8 cellular contexts compared by ENCODE assay signal in the genomic region with DNA sequence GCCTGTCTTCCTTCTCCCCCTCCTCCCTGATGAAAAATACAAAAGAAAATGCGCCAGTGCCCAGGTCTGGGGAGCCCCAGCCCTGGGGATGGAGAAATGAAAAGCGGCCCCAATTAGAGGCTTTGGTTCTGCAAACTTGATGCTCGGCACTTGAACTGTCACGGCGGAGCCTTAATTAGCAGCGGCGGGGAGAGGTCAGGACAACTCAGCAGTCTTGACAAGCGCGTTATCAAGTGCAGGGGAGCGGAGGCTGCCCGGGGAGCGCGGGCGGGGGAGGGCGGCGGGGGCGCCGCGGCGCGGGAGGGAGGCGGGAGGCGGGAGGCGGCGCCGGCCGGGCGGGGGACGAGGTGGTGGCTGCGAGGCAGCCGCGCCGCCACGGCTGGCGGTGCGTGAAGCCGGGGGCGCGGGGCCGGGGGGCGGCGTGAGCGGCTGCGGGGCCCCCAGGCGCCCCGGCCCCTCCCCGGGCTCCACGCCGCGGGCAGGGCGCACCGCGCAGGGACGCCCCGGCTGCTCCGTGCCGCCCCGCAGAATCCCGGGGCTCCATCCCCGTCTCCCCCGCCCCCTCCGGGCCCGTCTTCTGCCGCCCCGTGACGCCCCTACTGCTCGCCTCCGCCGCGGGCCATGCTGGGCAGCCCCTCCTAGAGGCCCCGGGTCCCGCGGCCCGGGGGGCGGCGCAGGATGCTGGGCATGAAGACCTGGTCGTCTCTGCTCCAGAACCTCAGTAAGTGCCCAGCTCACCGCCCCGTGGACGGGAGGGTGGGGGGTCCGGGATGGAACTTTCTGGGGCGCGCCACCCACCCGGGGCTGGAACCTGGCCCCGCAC.
A peak's percentile ranks its signal among the peaks of the same experiment; 100 is the strongest.
DNase-seq lines count a peak whose midpoint lies in the region; ATAC-seq and TF ChIP-seq lines count a peak whose summit lies in the region.

No MANE protein-coding gene starts in this region.

- no peak overlapping the region for H3K27ac Mint-ChIP-seq in activated T-helper 1 cell treated with anti-CD3 and anti-CD28 coated beads, Interleukin-12 subunit alpha, Interleukin-12 subunit beta, Interleukin-2, Interleukin-4 antibody, amounts not matched to agents 30 ng/mL and 10 ng/mL and 1 ng/mL, durations not matched to agents 14 hours and 24 hours and 36 hours

- H3K27ac ChIP-seq in HCT116 (ENCODE audit: low read depth, low read length) (no peak overlapping the region), muscle layer of colon (ENCODE audit: low read depth, low read length) (peak overlapping the region; percentile 70), MM.1S (ENCODE audit: low read length) (no peak overlapping the region)

- no peaks in the 10 kb centered on the region for H3K36me3 Mint-ChIP-seq in activated T-helper 1 cell treated with anti-CD3 and anti-CD28 coated beads, Interleukin-12 subunit alpha, Interleukin-12 subunit beta, Interleukin-2, Interleukin-4 antibody, amounts not matched to agents 30 ng/mL and 10 ng/mL and 1 ng/mL, durations not matched to agents 14 hours and 24 hours and 36 hours (ENCODE audit: low read depth)

- H2AFZ ChIP-seq in HCT116 (ENCODE audit: low read depth, low read length, poor library complexity, severe bottlenecking) (no peak overlapping the region), MM.1S (ENCODE audit: low read length) (no peak overlapping the region)

- H3K4me3 ChIP-seq in HCT116 (replicated peaks in 1 of 2; ENCODE audit: low read depth in 1 of 2, low read length in 2 of 2) (no peak overlapping the region), muscle layer of colon (ENCODE audit: low read depth in 1 of 2, low read length in 2 of 2) (peak overlapping the region; percentile 36 to 68), MM.1S (ENCODE audit: low read length) (no peak overlapping the region)

- no peak overlapping the region for H3K4me3 Mint-ChIP-seq in activated T-helper 1 cell treated with anti-CD3 and anti-CD28 coated beads, Interleukin-12 subunit alpha, Interleukin-12 subunit beta, Interleukin-2, Interleukin-4 antibody, amounts not matched to agents 30 ng/mL and 10 ng/mL and 1 ng/mL, durations not matched to agents 14 hours and 24 hours and 36 hours

- H3K27me3 Mint-ChIP-seq in activated T-helper 1 cell treated with anti-CD3 and anti-CD28 coated beads, Interleukin-12 subunit alpha, Interleukin-12 subunit beta, Interleukin-2, Interleukin-4 antibody, amounts not matched to agents 30 ng/mL and 10 ng/mL and 1 ng/mL, durations not matched to agents 14 hours and 24 hours and 36 hours (ENCODE audit: insufficient read depth): peaks cover 23% of the 10 kb centered on the region

- H4K20me1 ChIP-seq in HCT116 (ENCODE audit: insufficient read depth) (no peaks in the 10 kb centered on the region), MM.1S (ENCODE audit: insufficient read depth, low read length) (no peaks in the 10 kb centered on the region)

- TF ChIP-seq RAD21 in HCT116 (IDR thresholded peaks at IDR 0.05; ENCODE audit: low read depth): no peak

- no peak overlapping the region for H3K9ac ChIP-seq in HCT116 (ENCODE audit: low read length)
- H3K9ac ChIP-seq in muscle layer of colon (ENCODE audit: low read length): no peak overlapping the region
- H3K9ac ChIP-seq in MM.1S (ENCODE audit: low read length): no peak overlapping the region

- no peaks in the 10 kb centered on the region for H3K9me3 Mint-ChIP-seq in activated T-helper 1 cell treated with anti-CD3 and anti-CD28 coated beads, Interleukin-12 subunit alpha, Interleukin-12 subunit beta, Interleukin-2, Interleukin-4 antibody, amounts not matched to agents 30 ng/mL and 10 ng/mL and 1 ng/mL, durations not matched to agents 14 hours and 24 hours and 36 hours

- ATAC-seq in HCT116 (no peak), GM21360 (IDR thresholded peaks at IDR 0.05; ENCODE audit: unreplicated experiment) (no peak), GM21528 (IDR thresholded peaks at IDR 0.05; ENCODE audit: low FRiP score, unreplicated experiment) (no peak)

- H3K9me3 ChIP-seq in HCT116 (ENCODE audit: control insufficient read depth in 1 of 2, insufficient read depth in 1 of 2, low read depth in 1 of 2, low read length in 2 of 2) (no peaks in the 10 kb centered on the region), muscle layer of colon (ENCODE audit: low read length) (no peaks in the 10 kb centered on the region), MM.1S (replicated peaks; ENCODE audit: insufficient read depth, low read length) (no peaks in the 10 kb centered on the region)

- H3K4me1 ChIP-seq in HCT116 (ENCODE audit: control insufficient read depth in 1 of 2, insufficient read depth in 2 of 2, low read length in 2 of 2): peaks cover under 1 to 18% of the 10 kb centered on the region in 2 experiments; a peak in 3 of 4 replicates
- peaks cover 48% of the 10 kb centered on the region for H3K4me1 ChIP-seq in muscle layer of colon (ENCODE audit: insufficient read depth, low read length)
- no peaks in the 10 kb centered on the region for H3K4me1 ChIP-seq in MM.1S (ENCODE audit: low read length)

- TF ChIP-seq CTCF in HCT116 (IDR thresholded peaks at IDR 0.05 in 2 of 3, conservative IDR thresholded peaks at IDR 0.05 in 1 of 3; ENCODE audit: borderline replicate concordance in 1 of 3, insufficient read depth in 1 of 3, low read depth in 2 of 3, low read length in 2 of 3) (no peak), MM.1S (IDR thresholded peaks at IDR 0.05; ENCODE audit: low read length) (no peak)

- no peaks in the 10 kb centered on the region for H3K9me2 ChIP-seq in HCT116 (ENCODE audit: insufficient read depth)
- no peaks in the 10 kb centered on the region for H3K9me2 ChIP-seq in MM.1S (replicated peaks; ENCODE audit: insufficient read depth, low read length)

- H3K36me3 ChIP-seq in HCT116 (ENCODE audit: control insufficient read depth in 1 of 2, insufficient read depth in 2 of 2, low read length in 2 of 2): no peaks in the 10 kb centered on the region
- no peaks in the 10 kb centered on the region for H3K36me3 ChIP-seq in muscle layer of colon (ENCODE audit: insufficient read depth, low read length)
- H3K36me3 ChIP-seq in MM.1S (replicated peaks; ENCODE audit: insufficient read depth, low read length): no peaks in the 10 kb centered on the region

- H3K27me3 ChIP-seq in HCT116 (ENCODE audit: insufficient read depth, low read length) (peaks cover 8% of the 10 kb centered on the region; the same call in 1 of the 2 replicates), muscle layer of colon (ENCODE audit: control insufficient read depth in 1 of 2, insufficient read depth in 2 of 2, low read length in 2 of 2) (no peaks in the 10 kb centered on the region), MM.1S (replicated peaks; ENCODE audit: insufficient read depth, low read length) (peaks cover 69% of the 10 kb centered on the region)

- BruUV-seq in HCT116 (replicated peaks; lab: Mats Ljungman, UMichigan): no TSS peak

- H3F3A ChIP-seq in MM.1S (ENCODE audit: insufficient read depth, low read length): no peaks in the 10 kb centered on the region

- H3K4me1 Mint-ChIP-seq in activated T-helper 1 cell treated with anti-CD3 and anti-CD28 coated beads, Interleukin-12 subunit alpha, Interleukin-12 subunit beta, Interleukin-2, Interleukin-4 antibody, amounts not matched to agents 30 ng/mL and 10 ng/mL and 1 ng/mL, durations not matched to agents 14 hours and 24 hours and 36 hours (ENCODE audit: low read depth): no peaks in the 10 kb centered on the region

- H3K4me2 ChIP-seq in HCT116 (ENCODE audit: low read length) (no peak overlapping the region), MM.1S (ENCODE audit: low read depth, low read length) (no peak overlapping the region)

- H3K79me2 ChIP-seq in HCT116 (ENCODE audit: insufficient read depth, low read length): no peaks in the 10 kb centered on the region
- no peaks in the 10 kb centered on the region for H3K79me2 ChIP-seq in MM.1S (ENCODE audit: low read length)

- intact Hi-C loops in HCT116 (cut with micrococcal nuclease): no loop called here
- intact Hi-C loops in activated T-helper 1 cell treated with anti-CD3 and anti-CD28 coated beads, Interleukin-12 subunit alpha, Interleukin-12 subunit beta, Interleukin-2, Interleukin-4 antibody, amounts not matched to agents 30 ng/mL and 10 ng/mL and 1 ng/mL, durations not matched to agents 14 hours and 24 hours and 36 hours (cut with micrococcal nuclease): no loop called here

- POLR2A ChIA-PET in HCT116 (lab: Charles Lee): no interaction called here

- CTCF ChIA-PET in HCT116 (lab: Charles Lee): interaction anchor here (1.5 kb wide), 1 partner anchor 28 kb away, joined by 4 read pairs; no protein-coding TSS in a partner anchor

- RAD21 ChIA-PET in HCT116 (lab: Charles Lee; ENCODE audit: low non-redundant PET in 1 of 2, low total read pairs in 2 of 2, uncharacterized antibody in 2 of 2, unreplicated experiment in 2 of 2): no interaction called here

- no peak for TF ChIP-seq POLR2A in HCT116 (IDR thresholded peaks at IDR 0.05; ENCODE audit: borderline replicate concordance, extremely low read depth, insufficient read depth, insufficient read length)

- DNase-seq in HCT116 (ENCODE audit: low read depth, low spot score) (no peak), NCI-H524 (lab: John Stamatoyannopoulos, UW) (peak; percentile 81 to 87), amniotic epithelial cell (ENCODE audit: low read depth) (peak; percentile 60), MM.1S (no peak)
- no peak for DNase-seq in activated T-helper 1 cell treated with anti-CD3 and anti-CD28 coated beads, Interleukin-12 subunit alpha, Interleukin-12 subunit beta, Interleukin-2, Interleukin-4 antibody, amounts not matched to agents 30 ng/mL and 10 ng/mL and 1 ng/mL, durations not matched to agents 14 hours and 24 hours and 36 hours (ENCODE audit: low spot score)

TF ChIP-seq in HCT116, 20 proteins besides CTCF, POLR2A, EP300 and RAD21 (continues in another document):
- TF ChIP-seq, protein P1, sequence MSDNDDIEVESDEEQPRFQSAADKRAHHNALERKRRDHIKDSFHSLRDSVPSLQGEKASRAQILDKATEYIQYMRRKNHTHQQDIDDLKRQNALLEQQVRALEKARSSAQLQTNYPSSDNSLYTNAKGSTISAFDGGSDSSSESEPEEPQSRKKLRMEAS (IDR thresholded peaks at IDR 0.05): no peak
- TF ChIP-seq, protein P2, sequence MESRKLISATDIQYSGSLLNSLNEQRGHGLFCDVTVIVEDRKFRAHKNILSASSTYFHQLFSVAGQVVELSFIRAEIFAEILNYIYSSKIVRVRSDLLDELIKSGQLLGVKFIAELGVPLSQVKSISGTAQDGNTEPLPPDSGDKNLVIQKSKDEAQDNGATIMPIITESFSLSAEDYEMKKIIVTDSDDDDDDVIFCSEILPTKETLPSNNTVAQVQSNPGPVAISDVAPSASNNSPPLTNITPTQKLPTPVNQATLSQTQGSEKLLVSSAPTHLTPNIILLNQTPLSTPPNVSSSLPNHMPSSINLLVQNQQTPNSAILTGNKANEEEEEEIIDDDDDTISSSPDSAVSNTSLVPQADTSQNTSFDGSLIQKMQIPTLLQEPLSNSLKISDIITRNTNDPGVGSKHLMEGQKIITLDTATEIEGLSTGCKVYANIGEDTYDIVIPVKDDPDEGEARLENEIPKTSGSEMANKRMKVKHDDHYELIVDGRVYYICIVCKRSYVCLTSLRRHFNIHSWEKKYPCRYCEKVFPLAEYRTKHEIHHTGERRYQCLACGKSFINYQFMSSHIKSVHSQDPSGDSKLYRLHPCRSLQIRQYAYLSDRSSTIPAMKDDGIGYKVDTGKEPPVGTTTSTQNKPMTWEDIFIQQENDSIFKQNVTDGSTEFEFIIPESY (IDR thresholded peaks at IDR 0.05; ENCODE audit: extremely low read depth, insufficient replicate concordance, low read length): no peak
- TF ChIP-seq SRF (IDR thresholded peaks at IDR 0.05; ENCODE audit: low read depth): no peak

Comparison
In these comparisons a context has a peak if more than half of its experiments do, and no peak if none do; other contexts are left out.
1. DNase-seq: peak in NCI-H524 (2 of 2) and amniotic epithelial cell (single experiment); none in HCT116 (single experiment), MM.1S (single experiment) and activated T-helper 1 cell treated with anti-CD3 and anti-CD28 coated beads, Interleukin-12 subunit alpha, Interleukin-12 subunit beta, Interleukin-2, Interleukin-4 antibody, amounts not matched to agents 30 ng/mL and 10 ng/mL and 1 ng/mL, durations not matched to agents 14 hours and 24 hours and 36 hours (single experiment).
2. H3K4me3 ChIP-seq: peak in muscle layer of colon (2 of 2); none in HCT116 (0 of 2) and MM.1S (single experiment).